Comparison of ENCODE assay signal across 16 cellular contexts in the genomic region with DNA sequence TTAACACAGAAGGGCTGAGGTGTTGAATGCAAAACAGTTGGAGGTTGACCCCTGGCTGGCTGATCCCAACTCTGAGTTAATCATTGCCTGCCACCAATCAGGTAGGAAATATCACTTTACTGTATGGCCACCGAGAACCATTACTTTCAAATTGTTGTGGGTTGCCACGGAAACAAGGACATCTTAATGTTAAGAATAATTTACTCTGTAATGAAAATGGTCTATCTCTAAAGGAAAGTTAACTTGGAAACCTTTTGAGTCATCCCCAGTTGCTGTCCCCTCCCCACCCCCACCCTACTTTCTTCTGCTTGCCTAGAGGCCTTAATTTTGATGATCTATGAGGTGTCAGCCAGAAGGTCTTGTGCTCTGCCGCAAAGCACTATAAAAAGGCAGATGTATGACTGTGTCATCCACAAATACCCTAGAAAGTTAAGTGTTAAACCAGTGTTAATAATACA.
DNase-seq lines count a peak whose midpoint lies in the region; ATAC-seq, FAIRE-seq and TF ChIP-seq lines count a peak whose summit lies in the region.
"Had no signal": no experiment of that assay in that cellular context is flagged by ENCODE, and none has a peak within 500 bp of the region (broad histone marks: within the 10 kb centered on the region; RNA-seq: fewer than 3 reads in every experiment).

No MANE protein-coding gene starts in this region.

- H3K4me1 ChIP-seq in IMR-90 (ENCODE audit: control insufficient read depth, insufficient read depth, low read length), result peaks cover 2% of the 10 kb centered on the region; the same call in 1 of the 2 replicates
- H3K4me1 ChIP-seq in adrenal gland (replicated peaks in 1 of 2), result peaks cover 0 to 11% of the 10 kb centered on the region in 2 donors

- no peak overlapping the region for H3K4ac ChIP-seq in IMR-90 (ENCODE audit: low read depth, low read length)

- H2BK20ac ChIP-seq in IMR-90 (ENCODE audit: low read depth, low read length), result no peak overlapping the region

- TF ChIP-seq POLR2A in IMR-90 (IDR thresholded peaks at IDR 0.05; ENCODE audit: low read depth, low read length) (no peak), adrenal gland (IDR thresholded peaks at IDR 0.05) (no peak)

- TF ChIP-seq RAD21 in IMR-90 (IDR thresholded peaks at IDR 0.05; ENCODE audit: low read length), result no peak

- no peak overlapping the region for H3K18ac ChIP-seq in IMR-90 (ENCODE audit: low read depth, low read length)

- H3K9ac ChIP-seq in IMR-90 (ENCODE audit: low read depth, low read length), result no peak overlapping the region

- TF ChIP-seq CTCF in AG09309 (IDR thresholded peaks at IDR 0.05; ENCODE audit: control insufficient read depth, insufficient read depth, low read depth, low read length, missing control alignments) (no peak), IMR-90 (conservative IDR thresholded peaks at IDR 0.05; ENCODE audit: low read depth, low read length) (no peak), kidney epithelial cell (IDR thresholded peaks at IDR 0.05; ENCODE audit: insufficient read depth, low read length, poor library complexity, severe bottlenecking) (no peak), adrenal gland (IDR thresholded peaks at IDR 0.05) (no peak)

- no peak overlapping the region for H3K27ac ChIP-seq in IMR-90 (ENCODE audit: insufficient read depth, low read length)
- no peak overlapping the region for H3K27ac ChIP-seq in adrenal gland

- H3K56ac ChIP-seq in IMR-90 (ENCODE audit: extremely low read depth, insufficient read depth, low read length), result no peak overlapping the region

- no peaks in the 10 kb centered on the region for H3K27me3 ChIP-seq in IMR-90 (ENCODE audit: control insufficient read depth, insufficient read depth, low read length)
- no peaks in the 10 kb centered on the region for H3K27me3 ChIP-seq in kidney epithelial cell (ENCODE audit: control insufficient read depth, insufficient read depth, low read length)
- no peaks in the 10 kb centered on the region for H3K27me3 ChIP-seq in adrenal gland

- no peak overlapping the region for H2BK5ac ChIP-seq in IMR-90 (ENCODE audit: low read depth, low read length, poor library complexity, severe bottlenecking)

- POLR2A ChIA-PET in IMR-90 (lab: Charles Lee; ENCODE audit: unreplicated experiment), result no interaction called here

- H2AK5ac ChIP-seq in IMR-90 (ENCODE audit: low read depth, low read length), result no peak overlapping the region

- WGBS in IMR-90 (ENCODE audit: extremely low coverage in 2 of 2, insufficient read length in 1 of 2), 2 experiments, result no CpG with 5 or more reads among the region's 3 CpGs
- 67 to 73% (median 70%) methylated on average over 3 of the region's 3 CpGs for WGBS in adrenal gland, 4 donors

- no peak overlapping the region for H2AK9ac ChIP-seq in IMR-90 (replicated peaks; ENCODE audit: low read depth, low read length, poor library complexity)

- H3K9me1 ChIP-seq in IMR-90 (ENCODE audit: insufficient read depth, low read length), result no peaks in the 10 kb centered on the region

- H2AFZ ChIP-seq in IMR-90 (replicated peaks; ENCODE audit: low read length, poor library complexity), result no peak overlapping the region

- no peak overlapping the region for H4K5ac ChIP-seq in IMR-90 (ENCODE audit: low read depth, low read length)

- dilution Hi-C loops in IMR-90 (cut with HindIII; ENCODE audit: low sequenced_read_pairs, unreplicated experiment), result no loop called here

- no peaks in the 10 kb centered on the region for H4K20me1 ChIP-seq in IMR-90 (ENCODE audit: insufficient read depth, low read length)

- CTCF ChIA-PET in IMR-90 (lab: Yijun Ruan, JAX), result no interaction called here

- no peak overlapping the region for H4K91ac ChIP-seq in IMR-90 (ENCODE audit: insufficient read depth, low read depth, low read length)

- FAIRE-seq in frontal cortex (lab: Jason Lieb, UNC), result no peak
- FAIRE-seq: H1, urothelium cell line had no signal

- H3K79me1 ChIP-seq in IMR-90 (ENCODE audit: low read depth in 1 of 2, low read length in 2 of 2), result no peaks in the 10 kb centered on the region

- no TSS peak for BruUV-seq in IMR-90 (replicated peaks; lab: Mats Ljungman, UMichigan)

- no peak overlapping the region for H4K8ac ChIP-seq in IMR-90 (ENCODE audit: low read depth in 2 of 2, low read length in 2 of 2)

- no peak overlapping the region for H3K4me2 ChIP-seq in IMR-90 (ENCODE audit: low read depth, low read length)

- H2BK120ac ChIP-seq in IMR-90 (ENCODE audit: low read depth, low read length), result no peak overlapping the region

- ATAC-seq in GM19025 (IDR thresholded peaks at IDR 0.05; ENCODE audit: low read depth, unreplicated experiment) (peak; percentile 53), IMR-90 (ENCODE audit: low read depth) (no peak)

- H3K9me3 ChIP-seq in IMR-90 (ENCODE audit: control insufficient read depth, insufficient read depth, low read length) (no peaks in the 10 kb centered on the region), adrenal gland (replicated peaks in 1 of 3) (no peaks in the 10 kb centered on the region)

- in situ Hi-C loops in IMR-90 (cut with MboI; ENCODE audit: low sequenced_read_pairs), result no loop called here

- H3K23ac ChIP-seq in IMR-90 (ENCODE audit: low read depth, low read length), result 0 out of 2 replicates have a peak overlapping the region, but pooled peaks have one; percentile 33

- intact Hi-C loops in IMR-90 (cut with micrococcal nuclease), result no loop called here
- intact Hi-C loops in adrenal gland (cut with DNase I), result no loop called here

- no peak overlapping the region; the same call in 2 of the 3 replicates for H2BK15ac ChIP-seq in IMR-90 (ENCODE audit: low read depth, low read length)

- H3K4me3 ChIP-seq in AG09309 (ENCODE audit: control insufficient read depth, low read depth, low read length), result no peak overlapping the region
- no peak overlapping the region for H3K4me3 ChIP-seq in IMR-90 (ENCODE audit: insufficient read depth, low read depth, low read length)
- H3K4me3 ChIP-seq in kidney epithelial cell (ENCODE audit: low read depth, low read length), result no peak overlapping the region
- H3K4me3 ChIP-seq in adrenal gland, result no peak overlapping the region

- peak; percentile 45 for DNase-seq in AG09309 (ENCODE audit: low read depth)
- peak; percentile 23 for DNase-seq in IMR-90
- DNase-seq in kidney epithelial cell (ENCODE audit: low read depth), result peak; percentile 60
- no peak for DNase-seq in activated CD4-positive, alpha-beta T cell treated with anti-CD3 and anti-CD28 coated beads, Interleukin-2, amount 50 U/mL, for 1 hour
- DNase-seq in frontal cortex (ENCODE audit: low spot score in 2 of 2), result no peak
- DNase-seq in adrenal gland, result no peak
- DNase-seq in NCI-H2227 treated with DMSO at 0.1 percent for 48 hours (lab: John Stamatoyannopoulos, UW), result no peak
- DNase-seq: amygdala; effector memory CD4-positive, alpha-beta T cell; hypothalamus; NCI-H1694 treated with DMSO at 0.1 percent for 48 hours; NCI-H345; retina had no signal

- H3K36me3 ChIP-seq in IMR-90 (ENCODE audit: control insufficient read depth, insufficient read depth, low read length) (no peaks in the 10 kb centered on the region), kidney epithelial cell (ENCODE audit: control insufficient read depth, insufficient read depth, low read length) (no peaks in the 10 kb centered on the region), adrenal gland (replicated peaks in 1 of 2) (no peaks in the 10 kb centered on the region)

- H3K14ac ChIP-seq in IMR-90 (replicated peaks; ENCODE audit: low read depth, low read length), result 0 out of 2 replicates have a peak overlapping the region, but pooled peaks have one; percentile 15

TF ChIP-seq in IMR-90, 13 proteins besides CTCF, POLR2A, EP300 and RAD21:
- TF ChIP-seq CEBPB (IDR thresholded peaks at IDR 0.05; ENCODE audit: low read depth, low read length) (no peak), BHLHE40 (IDR thresholded peaks at IDR 0.05; ENCODE audit: low read depth, low read length) (peak; percentile 24; the same call in 1 of the 2 replicates)

Comparison
In these comparisons a context has a peak if more than half of its experiments do, and no peak if none do; other contexts are left out.
1. DNase-seq: peak in AG09309 (single experiment), IMR-90 (single experiment) and kidney epithelial cell (single experiment); none in activated CD4-positive, alpha-beta T cell treated with anti-CD3 and anti-CD28 coated beads, Interleukin-2, amount 50 U/mL, for 1 hour (single experiment), frontal cortex (0 of 2), adrenal gland (0 of 7) and NCI-H2227 treated with DMSO at 0.1 percent for 48 hours (single experiment).